ENCODE assay signal across 8 cellular contexts in genomic region chr3:10010546-10011465, GRCh38. TPM values are rescaled to one million over a fixed set of nuclear protein-coding genes. Genes with fewer than 3 reads are reported as not detected.
A peak's percentile ranks its signal among the peaks of the same experiment; 100 is the strongest.
DNase-seq lines count a peak whose midpoint lies in the region; ATAC-seq and TF ChIP-seq lines count a peak whose summit lies in the region.

No MANE protein-coding gene starts in this region.

- H3K27ac ChIP-seq in trophoblast cell (ENCODE audit: low read depth, low read length) (no peak overlapping the region), tibial artery (peak overlapping the region; percentile 80)

- H2BK120ac ChIP-seq in trophoblast cell (ENCODE audit: insufficient read depth, low read length, poor library complexity), result peak overlapping the region; percentile 67

- DNase-seq in GM12865 (ENCODE audit: low read depth), result peak; percentile 93
- peak; percentile 66 for DNase-seq in NCI-H1105 (lab: John Stamatoyannopoulos, UW)
- peak; percentile 70 to 92 for DNase-seq in SW 1271 (lab: John Stamatoyannopoulos, UW)
- peak; percentile 90 for DNase-seq in activated naive CD8-positive, alpha-beta T cell treated with anti-CD3 and anti-CD28 coated beads, Interleukin-2, amount 50 U/mL, for 24 hours
- DNase-seq in cardiac septum (ENCODE audit: low spot score), result peak; percentile 99
- peak; percentile 96 to 97 for DNase-seq in trophoblast cell
- peak; percentile 95 to 98 for DNase-seq in tibial artery

- peak overlapping the region; percentile 62 for H2AK5ac ChIP-seq in trophoblast cell (ENCODE audit: low read length)

- H3K4me2 ChIP-seq in trophoblast cell (ENCODE audit: low read length), result peak overlapping the region; percentile 96

- H3K4ac ChIP-seq in trophoblast cell (ENCODE audit: low read depth, low read length), result peak overlapping the region; percentile 39

- H4K91ac ChIP-seq in trophoblast cell (ENCODE audit: low read depth, low read length), result peak overlapping the region; percentile 82

- H3K9me3 ChIP-seq in trophoblast cell (ENCODE audit: insufficient read depth, low read depth, low read length) (no peaks in the 10 kb centered on the region), tibial artery (no peaks in the 10 kb centered on the region)

- H4K8ac ChIP-seq in trophoblast cell (ENCODE audit: low read depth, low read length), result peak overlapping the region; percentile 86

- H3K4me3 ChIP-seq in GM12865 (ENCODE audit: low read depth, low read length) (peak overlapping the region; percentile 64), trophoblast cell (ENCODE audit: low read depth, low read length) (peak overlapping the region; percentile 67), tibial artery (peak overlapping the region; percentile 57 to 87)

- TF ChIP-seq CTCF in GM12865 (IDR thresholded peaks at IDR 0.05; ENCODE audit: insufficient read depth, low read depth, low read length, missing control alignments), result no peak
- no peak for TF ChIP-seq CTCF in tibial artery (IDR thresholded peaks at IDR 0.05)

- H2AFZ ChIP-seq in trophoblast cell (ENCODE audit: insufficient read depth, low read length, poor library complexity), result peak overlapping the region; percentile 56

- peaks cover 9% of the 10 kb centered on the region for H3K27me3 Mint-ChIP-seq in activated naive CD8-positive, alpha-beta T cell treated with anti-CD3 and anti-CD28 coated beads, Interleukin-2, amount 50 U/mL, for 24 hours

- peak overlapping the region; percentile 4 for H3K18ac ChIP-seq in trophoblast cell (ENCODE audit: low read length)

- H3K27me3 ChIP-seq in trophoblast cell (ENCODE audit: insufficient read depth, low read length) (no peaks in the 10 kb centered on the region), tibial artery (no peaks in the 10 kb centered on the region)

- H3K9me3 Mint-ChIP-seq in activated naive CD8-positive, alpha-beta T cell treated with anti-CD3 and anti-CD28 coated beads, Interleukin-2, amount 50 U/mL, for 24 hours, result no peaks in the 10 kb centered on the region

- H3K36me3 ChIP-seq in trophoblast cell (ENCODE audit: control insufficient read depth in 1 of 2, insufficient read depth in 2 of 2, low read length in 2 of 2) (peaks cover 0 to 2% of the 10 kb centered on the region in 2 experiments), tibial artery (no peaks in the 10 kb centered on the region)

- peak overlapping the region; percentile 25 for H4K12ac ChIP-seq in trophoblast cell (ENCODE audit: low read depth, low read length)

- H3K23ac ChIP-seq in trophoblast cell (ENCODE audit: low read length), result no peak overlapping the region

- H2BK12ac ChIP-seq in trophoblast cell (ENCODE audit: low read length), result no peak overlapping the region

- WGBS in trophoblast cell (ENCODE audit: extremely low coverage, insufficient coverage, insufficient read length), result no CpG with 5 or more reads among the region's 60 CpGs

- peak; percentile 88 for ATAC-seq in HG02610 (IDR thresholded peaks at IDR 0.05; ENCODE audit: unreplicated experiment)
- ATAC-seq in activated naive CD8-positive, alpha-beta T cell treated with anti-CD3 and anti-CD28 coated beads, Interleukin-2, amount 50 U/mL, for 24 hours, result peak; percentile 77

- no peak overlapping the region for H3K27ac Mint-ChIP-seq in activated naive CD8-positive, alpha-beta T cell treated with anti-CD3 and anti-CD28 coated beads, Interleukin-2, amount 50 U/mL, for 24 hours

- H3K9ac ChIP-seq in trophoblast cell (ENCODE audit: low read length), result peak overlapping the region; percentile 71

- no peaks in the 10 kb centered on the region for H3K36me3 Mint-ChIP-seq in activated naive CD8-positive, alpha-beta T cell treated with anti-CD3 and anti-CD28 coated beads, Interleukin-2, amount 50 U/mL, for 24 hours (ENCODE audit: low read depth)

- H3K79me1 ChIP-seq in trophoblast cell (ENCODE audit: low read length), result peaks cover 5% of the 10 kb centered on the region

- H3K4me1 ChIP-seq in trophoblast cell (ENCODE audit: control insufficient read depth in 1 of 2, insufficient read depth in 2 of 2, low read length in 2 of 2) (peaks cover 9 to 17% of the 10 kb centered on the region in 2 experiments), tibial artery (peaks cover 0 to 53% (median 41%) of the 10 kb centered on the region in 4 donors)

- intact Hi-C loops in cardiac septum (cut with DNase I) (no loop called here), tibial artery (cut with DNase I; ENCODE audit: low total_unique reads) (loop anchor here (10.0 kb wide), 1 partner anchor 66 kb away; no protein-coding TSS in a partner anchor)

- peak overlapping the region; percentile 76 for H3K14ac ChIP-seq in trophoblast cell (ENCODE audit: low read length)

- peaks cover 2% of the 10 kb centered on the region for H3K79me2 ChIP-seq in trophoblast cell (ENCODE audit: control insufficient read depth, insufficient read depth, low read length, poor library complexity)

- H3K4me3 Mint-ChIP-seq in activated naive CD8-positive, alpha-beta T cell treated with anti-CD3 and anti-CD28 coated beads, Interleukin-2, amount 50 U/mL, for 24 hours, result peak overlapping the region; percentile 30

- no peak overlapping the region for H2BK5ac ChIP-seq in trophoblast cell (ENCODE audit: low read depth, low read length, poor library complexity)

- H3K4me1 Mint-ChIP-seq in activated naive CD8-positive, alpha-beta T cell treated with anti-CD3 and anti-CD28 coated beads, Interleukin-2, amount 50 U/mL, for 24 hours, result peaks cover 18% of the 10 kb centered on the region

RNA-seq across cellular contexts. Expression of gene FANCD2, which starts 15.4 kb away (rescaled TPM):
- 0.48 TPM for total RNA-seq in cardiac septum
- 15.2 and 16.3 TPM in 2 replicates for polyA plus RNA-seq in trophoblast cell (2013)

RNA-seq across cellular contexts. Expression of gene EMC3, which starts 24.2 kb away (rescaled TPM):
- 59.6 TPM for total RNA-seq in cardiac septum
- polyA plus RNA-seq in trophoblast cell (2013), result 57.3 and 58.9 TPM in 2 replicates

RNA-seq across cellular contexts. Expression of gene PRRT3, which starts 58.6 kb away (rescaled TPM):
- total RNA-seq in cardiac septum, result 1.6 TPM
- 0.81 and 0.92 TPM in 2 replicates for polyA plus RNA-seq in trophoblast cell (2013)
